9 cellular contexts compared by ENCODE assay signal in the genomic region with DNA sequence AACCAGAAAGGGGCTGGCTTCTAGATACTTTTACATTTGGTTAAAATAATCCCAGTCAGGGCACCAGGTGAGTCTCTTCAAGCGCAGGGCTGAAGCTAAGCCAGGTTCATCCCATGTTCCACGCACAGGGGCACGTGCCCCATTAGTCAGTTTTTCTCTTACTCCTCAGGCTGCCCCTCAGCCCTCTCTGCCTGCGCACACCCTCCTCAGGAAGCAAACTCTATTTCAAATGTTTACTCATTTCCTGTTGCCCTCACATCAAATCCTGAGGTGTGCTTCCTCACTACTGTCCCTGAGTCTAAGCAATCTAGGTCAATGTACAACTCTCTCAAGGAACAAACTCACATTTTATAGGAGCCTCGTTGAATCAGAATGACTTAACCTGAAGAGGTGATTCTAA. TPM values are rescaled to one million over a fixed set of nuclear protein-coding genes. Genes with fewer than 3 reads are reported as not detected.
DNase-seq lines count a peak whose midpoint lies in the region; ATAC-seq and TF ChIP-seq lines count a peak whose summit lies in the region.
"Had no signal": no experiment of that assay in that cellular context is flagged by ENCODE, and none has a peak within 500 bp of the region (broad histone marks: within the 10 kb centered on the region; RNA-seq: fewer than 3 reads in every experiment).

No MANE protein-coding gene starts in this region.

- no peak for TF ChIP-seq EP300 in upper lobe of left lung (IDR thresholded peaks at IDR 0.05)

- ATAC-seq in lower lobe of right lung = peak in 1 of 2 donors; percentile 34
- ATAC-seq in upper lobe of left lung (ENCODE audit: low FRiP score in 2 of 2) = no peak

- no peak overlapping the region for H3K27ac Mint-ChIP-seq in type B pancreatic cell

- no peak overlapping the region for H3K4me3 Mint-ChIP-seq in type B pancreatic cell

- H3K36me3 Mint-ChIP-seq in type B pancreatic cell = no peaks in the 10 kb centered on the region

- H3K9me3 ChIP-seq in lower lobe of right lung = no peaks in the 10 kb centered on the region
- no peaks in the 10 kb centered on the region for H3K9me3 ChIP-seq in upper lobe of left lung

- no peaks in the 10 kb centered on the region for H3K36me3 ChIP-seq in lower lobe of right lung
- no peaks in the 10 kb centered on the region for H3K36me3 ChIP-seq in upper lobe of left lung

- no peaks in the 10 kb centered on the region for H3K9me3 Mint-ChIP-seq in type B pancreatic cell

- no peaks in the 10 kb centered on the region for H3K27me3 Mint-ChIP-seq in type B pancreatic cell

- 28 to 39% methylated on average over 5 of the region's 5 CpGs for WGBS in upper lobe of left lung, 2 donors

- H3K27me3 ChIP-seq in lower lobe of right lung (ENCODE audit: low read depth) (no peaks in the 10 kb centered on the region), upper lobe of left lung (no peaks in the 10 kb centered on the region)

- intact Hi-C loops in lower lobe of right lung (cut with DNase I) = no loop called here

- H3K4me3 ChIP-seq in lower lobe of right lung (no peak overlapping the region), upper lobe of left lung (no peak overlapping the region)
- H3K4me3 ChIP-seq: lung had no signal

- peak; percentile 67 for DNase-seq in activated gamma-delta T cell treated with Interleukin-2 at 50 U/mL for 16 hours
- no peak for DNase-seq in activated gamma-delta T cell (lab: John Stamatoyannopoulos, UW)
- DNase-seq in activated T-helper 1 cell treated with anti-CD3 and anti-CD28 coated beads, Interleukin-2, amount 50 U/mL, for 16 hours (ENCODE audit: low read depth in 1 of 2, low spot score in 1 of 2) = peak; percentile 27 to 32
- no peak for DNase-seq in lower lobe of right lung
- peak in 1 of 2 donors; percentile 48 for DNase-seq in upper lobe of left lung
- no peak for DNase-seq in anterior cingulate cortex (lab: John Stamatoyannopoulos, UW)
- no peak for DNase-seq in amygdala (lab: John Stamatoyannopoulos, UW)
- no peak for DNase-seq in type B pancreatic cell (ENCODE audit: extremely low spot score, unreplicated experiment)

- H3K27ac ChIP-seq in lower lobe of right lung (peak overlapping the region; percentile 64), upper lobe of left lung (peak overlapping the region in 3 of 4 donors; percentile 24 to 59 (median 58))

- peaks cover 45% of the 10 kb centered on the region for H3K4me1 ChIP-seq in lower lobe of right lung
- H3K4me1 ChIP-seq in upper lobe of left lung = peaks cover 17 to 32% (median 27%) of the 10 kb centered on the region in 4 donors

- TF ChIP-seq POLR2A in upper lobe of left lung (IDR thresholded peaks at IDR 0.05) = peak in 1 of 4 donors; percentile 35

- H3K4me1 Mint-ChIP-seq in type B pancreatic cell (ENCODE audit: unreplicated experiment) = peaks cover 10% of the 10 kb centered on the region

- TF ChIP-seq CTCF in lower lobe of right lung (IDR thresholded peaks at IDR 0.05) (no peak), upper lobe of left lung (IDR thresholded peaks at IDR 0.05) (no peak), type B pancreatic cell (conservative IDR thresholded peaks at IDR 0.05) (no peak)

RNA-seq across cellular contexts. Expression of a gene that starts 48.5 kb away (rescaled TPM):
- total RNA-seq in lower lobe of right lung (226 TPM), upper lobe of left lung (100 to 1,000 TPM; 405 to 497 (median 457) TPM), type B pancreatic cell (ENCODE audit: low replicate concordance) (51.7 and 137 TPM in 2 replicates)

Comparison
In these comparisons a context has a peak if more than half of its experiments do, and no peak if none do; other contexts are left out.
1. DNase-seq: peak in activated gamma-delta T cell treated with Interleukin-2 at 50 U/mL for 16 hours (single experiment) and activated T-helper 1 cell treated with anti-CD3 and anti-CD28 coated beads, Interleukin-2, amount 50 U/mL, for 16 hours (2 of 2); none in activated gamma-delta T cell (single experiment), lower lobe of right lung (single experiment), anterior cingulate cortex (0 of 58), amygdala (0 of 56) and type B pancreatic cell (single experiment).